Comparison of ENCODE assay signal across 9 cellular contexts in the genomic region with DNA sequence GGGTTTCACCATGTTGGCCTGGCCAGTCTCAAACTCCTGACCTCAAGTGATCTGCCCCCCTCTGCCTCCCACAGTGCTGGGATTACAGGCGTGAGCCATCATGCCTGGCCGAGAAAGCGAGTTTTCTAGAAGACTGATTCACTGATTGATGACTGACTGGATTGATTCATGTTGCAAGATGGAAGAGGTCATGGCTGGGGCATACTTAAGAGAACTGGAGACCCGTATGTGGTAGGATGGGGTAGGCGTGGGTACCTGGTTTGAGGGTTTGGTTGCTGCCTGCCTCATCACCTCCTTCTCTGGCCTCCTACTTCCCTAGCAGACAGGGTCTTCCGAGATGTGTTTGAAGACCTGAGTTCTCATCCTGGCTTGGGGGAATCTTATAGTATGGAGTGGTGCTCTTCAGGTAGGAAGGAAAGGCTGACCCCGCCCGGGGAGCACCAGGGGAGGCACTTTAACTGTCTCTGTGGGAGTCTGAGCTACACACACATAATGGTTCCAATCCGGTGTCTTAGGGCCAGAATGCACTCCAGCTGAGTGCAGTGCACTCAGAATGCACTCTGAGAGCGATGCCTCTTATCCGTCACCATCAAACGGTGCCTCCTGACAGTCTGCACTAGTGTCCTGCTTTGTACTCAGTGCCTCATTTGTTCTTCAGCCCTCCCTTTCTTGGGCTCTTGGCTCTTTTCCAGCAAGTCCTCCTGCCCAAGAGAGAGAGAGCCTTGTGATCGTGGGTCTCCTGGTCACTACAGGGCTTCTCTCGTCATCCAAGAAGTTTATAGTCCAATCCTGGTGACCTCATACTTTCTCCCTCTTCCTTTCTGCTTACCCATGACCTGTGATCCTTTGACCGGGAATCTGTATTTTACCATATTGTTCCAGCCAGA. TPM values are rescaled to one million over a fixed set of nuclear protein-coding genes. Genes with fewer than 3 reads are reported as not detected.
DNase-seq lines count a peak whose midpoint lies in the region; ATAC-seq and TF ChIP-seq lines count a peak whose summit lies in the region.
"Had no signal": no experiment of that assay in that cellular context is flagged by ENCODE, and none has a peak within 500 bp of the region (broad histone marks: within the 10 kb centered on the region; RNA-seq: fewer than 3 reads in every experiment).

No MANE protein-coding gene starts in this region.

- H3K4me3 Mint-ChIP-seq in activated naive CD8-positive, alpha-beta T cell: no peak overlapping the region
- no peak overlapping the region for H3K4me3 Mint-ChIP-seq in activated naive CD8-positive, alpha-beta T cell treated with anti-CD3 and anti-CD28 coated beads for 36 hours
- H3K4me3 Mint-ChIP-seq: WTC11 had no signal

- H3F3A ChIP-seq in GM23248 (ENCODE audit: insufficient read depth): no peaks in the 10 kb centered on the region; the same call in 1 of the 2 replicates
- no peaks in the 10 kb centered on the region for H3F3A ChIP-seq in MM.1S (ENCODE audit: insufficient read depth, low read length)

- H3K4me1 ChIP-seq in mesendoderm (ENCODE audit: control insufficient read depth, low read depth, low read length) (peaks cover 45% of the 10 kb centered on the region), upper lobe of left lung (peaks cover 38 to 48% (median 40%) of the 10 kb centered on the region in 4 donors), GM23248 (ENCODE audit: insufficient read depth) (peaks cover 27% of the 10 kb centered on the region), MM.1S (ENCODE audit: low read length) (0 out of 2 replicates have a peak, but pooled peaks cover 3% of the 10 kb centered on the region)

- TF ChIP-seq EP300 in upper lobe of left lung (IDR thresholded peaks at IDR 0.05): no peak

- WGBS in mesendoderm (ENCODE audit: extremely low coverage, insufficient coverage, low lambda C conversion rate): no CpG with 5 or more reads among the region's 15 CpGs
- 75 to 81% methylated on average over 11 to 15 of the region's 15 CpGs for WGBS in upper lobe of left lung, 2 donors
- 89 to 91% methylated on average over 15 of the region's 15 CpGs for WGBS in GM23248 (ENCODE audit: low coverage in 1 of 2, low lambda C conversion rate in 2 of 2, missing lambda C conversion rate in 2 of 2), 2 experiments

- H3K27me3 ChIP-seq in mesendoderm (ENCODE audit: insufficient read depth, low read length, poor library complexity) (no peaks in the 10 kb centered on the region), upper lobe of left lung (no peaks in the 10 kb centered on the region), GM23248 (replicated peaks; ENCODE audit: insufficient read depth) (no peaks in the 10 kb centered on the region), MM.1S (replicated peaks; ENCODE audit: insufficient read depth, low read length) (no peaks in the 10 kb centered on the region)

- DNase-seq in activated naive CD8-positive, alpha-beta T cell treated with anti-CD3 and anti-CD28 coated beads for 36 hours: no peak
- peak in 14 of 61 donors; percentile 12 to 50 (median 25) for DNase-seq in caudate nucleus (lab: John Stamatoyannopoulos, UW)
- DNase-seq in mesendoderm: peak; percentile 63
- DNase-seq in upper lobe of left lung: no peak
- DNase-seq in GM23248: no peak
- no peak for DNase-seq in MM.1S
- no peak for DNase-seq in iPS-NIHi7 (ENCODE audit: extremely low spot score)

- H4K20me1 ChIP-seq in GM23248 (ENCODE audit: insufficient read depth) (no peaks in the 10 kb centered on the region), MM.1S (ENCODE audit: insufficient read depth, low read length) (no peaks in the 10 kb centered on the region)

- peak overlapping the region; percentile 71 for H3K27ac ChIP-seq in caudate nucleus (ENCODE audit: low read depth, low read length)
- no peak overlapping the region for H3K27ac ChIP-seq in mesendoderm (ENCODE audit: low read depth, low read length)
- peak overlapping the region in 3 of 4 donors; percentile 10 to 45 (median 45) for H3K27ac ChIP-seq in upper lobe of left lung
- H3K27ac ChIP-seq in GM23248: no peak overlapping the region
- H3K27ac ChIP-seq in MM.1S (ENCODE audit: low read length): no peak overlapping the region

- H2AFZ ChIP-seq in GM23248 (no peak overlapping the region), MM.1S (ENCODE audit: low read length) (no peak overlapping the region)

- no peaks in the 10 kb centered on the region for H3K9me2 ChIP-seq in GM23248 (ENCODE audit: insufficient read depth)
- no peaks in the 10 kb centered on the region for H3K9me2 ChIP-seq in MM.1S (replicated peaks; ENCODE audit: insufficient read depth, low read length)

- peaks cover 59% of the 10 kb centered on the region for H3K79me2 ChIP-seq in mesendoderm (ENCODE audit: control insufficient read depth, insufficient read depth, low read length)
- H3K79me2 ChIP-seq in GM23248 (ENCODE audit: insufficient read depth): no peaks in the 10 kb centered on the region
- no peaks in the 10 kb centered on the region for H3K79me2 ChIP-seq in MM.1S (ENCODE audit: low read length)

- H3K4me3 ChIP-seq in mesendoderm (ENCODE audit: low read length) (no peak overlapping the region), upper lobe of left lung (no peak overlapping the region), GM23248 (no peak overlapping the region), MM.1S (ENCODE audit: low read length) (no peak overlapping the region)

- H3K4me2 ChIP-seq in mesendoderm (ENCODE audit: low read length): no peak overlapping the region
- no peak overlapping the region for H3K4me2 ChIP-seq in GM23248 (ENCODE audit: unreplicated experiment)
- no peak overlapping the region for H3K4me2 ChIP-seq in MM.1S (ENCODE audit: low read depth, low read length)

- H3K4me1 Mint-ChIP-seq in activated naive CD8-positive, alpha-beta T cell (ENCODE audit: low read depth): peaks cover 25% of the 10 kb centered on the region
- peaks cover 5% of the 10 kb centered on the region for H3K4me1 Mint-ChIP-seq in activated naive CD8-positive, alpha-beta T cell treated with anti-CD3 and anti-CD28 coated beads for 36 hours

- peak overlapping the region; percentile 58 for H3K56ac ChIP-seq in mesendoderm (ENCODE audit: low read length)

- no peak overlapping the region for H4K8ac ChIP-seq in mesendoderm (ENCODE audit: low read depth, low read length)

- TF ChIP-seq CTCF in upper lobe of left lung (IDR thresholded peaks at IDR 0.05) (no peak), MM.1S (IDR thresholded peaks at IDR 0.05; ENCODE audit: low read length) (no peak)

- H3K18ac ChIP-seq in mesendoderm (ENCODE audit: low read length): no peak overlapping the region

- ATAC-seq in upper lobe of left lung (ENCODE audit: low FRiP score in 2 of 2): no peak
- ATAC-seq: WTC11 had no signal

- no peak overlapping the region for H2BK15ac ChIP-seq in mesendoderm (replicated peaks; ENCODE audit: low read depth)

- no peak overlapping the region for H2BK5ac ChIP-seq in mesendoderm (ENCODE audit: low read length)

- no peak overlapping the region for H3K23ac ChIP-seq in mesendoderm (ENCODE audit: low read length)

- no peaks in the 10 kb centered on the region for H3K36me3 Mint-ChIP-seq in activated naive CD8-positive, alpha-beta T cell
- H3K36me3 Mint-ChIP-seq in activated naive CD8-positive, alpha-beta T cell treated with anti-CD3 and anti-CD28 coated beads for 36 hours: no peaks in the 10 kb centered on the region

- H3K9me3 ChIP-seq in upper lobe of left lung: no peaks in the 10 kb centered on the region
- H3K9me3 ChIP-seq in GM23248 (ENCODE audit: low read depth): no peaks in the 10 kb centered on the region
- no peaks in the 10 kb centered on the region for H3K9me3 ChIP-seq in MM.1S (replicated peaks; ENCODE audit: insufficient read depth, low read length)

- H3K27ac Mint-ChIP-seq in activated naive CD8-positive, alpha-beta T cell: peak overlapping the region; percentile 28
- H3K27ac Mint-ChIP-seq in activated naive CD8-positive, alpha-beta T cell treated with anti-CD3 and anti-CD28 coated beads for 36 hours: no peak overlapping the region

- H2AK5ac ChIP-seq in mesendoderm (ENCODE audit: low read length): no peak overlapping the region

- no peak overlapping the region for H2BK120ac ChIP-seq in mesendoderm (ENCODE audit: low read depth, low read length)

- no peaks in the 10 kb centered on the region for H3K27me3 Mint-ChIP-seq in activated naive CD8-positive, alpha-beta T cell
- no peaks in the 10 kb centered on the region for H3K27me3 Mint-ChIP-seq in activated naive CD8-positive, alpha-beta T cell treated with anti-CD3 and anti-CD28 coated beads for 36 hours

- peaks cover 5% of the 10 kb centered on the region for H3K36me3 ChIP-seq in mesendoderm (ENCODE audit: control insufficient read depth, insufficient read depth, low read length)
- peaks cover 0 to 14% (median 11%) of the 10 kb centered on the region in 4 donors for H3K36me3 ChIP-seq in upper lobe of left lung
- no peaks in the 10 kb centered on the region for H3K36me3 ChIP-seq in GM23248 (ENCODE audit: low read depth)
- H3K36me3 ChIP-seq in MM.1S (replicated peaks; ENCODE audit: insufficient read depth, low read length): no peaks in the 10 kb centered on the region

- in situ Hi-C loops in GM23248 (cut with MboI): no loop called here

- H3K4ac ChIP-seq in mesendoderm (ENCODE audit: low read depth, low read length): no peak overlapping the region

- no peak overlapping the region for H4K5ac ChIP-seq in mesendoderm (ENCODE audit: low read length)

- no peaks in the 10 kb centered on the region for H3K9me3 Mint-ChIP-seq in activated naive CD8-positive, alpha-beta T cell (ENCODE audit: low read depth)
- no peaks in the 10 kb centered on the region for H3K9me3 Mint-ChIP-seq in activated naive CD8-positive, alpha-beta T cell treated with anti-CD3 and anti-CD28 coated beads for 36 hours
- H3K9me3 Mint-ChIP-seq: WTC11 had no signal

- H3K9ac ChIP-seq in mesendoderm (ENCODE audit: low read length) (no peak overlapping the region), GM23248 (no peak overlapping the region), MM.1S (ENCODE audit: low read length) (no peak overlapping the region)

- H3K79me1 ChIP-seq in mesendoderm (ENCODE audit: low read length): peaks cover 33% of the 10 kb centered on the region

- TF ChIP-seq POLR2A in upper lobe of left lung (IDR thresholded peaks at IDR 0.05): no peak

RNA-seq across cellular contexts. Expression of gene PLEKHG3, which starts 19.7 kb away (rescaled TPM):
- total RNA-seq in activated naive CD8-positive, alpha-beta T cell treated with anti-CD3 and anti-CD28 coated beads for 36 hours: under 1 TPM in 1 of 2 experiments, not detected in 1; 0.12 TPM
- polyA plus RNA-seq in mesendoderm (2013, experiment 1 of 2): 20.7 TPM
- 21.8 TPM for polyA plus RNA-seq in mesendoderm (2013, experiment 2 of 2)
- total RNA-seq in upper lobe of left lung: 10 to 100 TPM; 12.8 to 49.2 (median 34.8) TPM
- total RNA-seq in GM23248 (2014; rRNA removed; shearing (Covaris generic)): 4.6 and 6.9 TPM in 2 replicates
- 2.1 and 2.4 TPM in 2 replicates for polyA plus RNA-seq in GM23248 (2016; fragmentation: Nextera tagmentation; extraction: Ambion mirVana)

Comparison
In these comparisons a context has a peak if more than half of its experiments do, and no peak if none do; other contexts are left out.
1. H3K27ac ChIP-seq: peak in caudate nucleus (single experiment) and upper lobe of left lung (3 of 4); none in mesendoderm (single experiment), GM23248 (single experiment) and MM.1S (single experiment).